9 cellular contexts compared by ENCODE assay signal in genomic region chr17:81418710-81419332, GRCh38. TPM values are rescaled to one million over a fixed set of nuclear protein-coding genes. Genes with fewer than 3 reads are reported as not detected.
DNase-seq lines count a peak whose midpoint lies in the region; ATAC-seq and TF ChIP-seq lines count a peak whose summit lies in the region.
"Had no signal": no experiment of that assay in that cellular context is flagged by ENCODE, and none has a peak within 500 bp of the region (broad histone marks: within the 10 kb centered on the region; RNA-seq: fewer than 3 reads in every experiment).

No MANE protein-coding gene starts in this region.

- CTCF ChIA-PET in GM10248 (lab: Yijun Ruan, JAX), result no interaction called here

- no peaks in the 10 kb centered on the region for H3K9me3 ChIP-seq in RWPE2 (ENCODE audit: severe bottlenecking)

- no peak overlapping the region for H3K4me3 ChIP-seq in GM12864 (ENCODE audit: low read depth, low read length)
- no peak overlapping the region for H3K4me3 ChIP-seq in RWPE2 (ENCODE audit: severe bottlenecking)

- POLR2A ChIA-PET in GM10248 (lab: Yijun Ruan, JAX), result no interaction called here

- H3K36me3 ChIP-seq in RWPE2 (ENCODE audit: low read depth), result no peaks in the 10 kb centered on the region

- intact Hi-C loops in sciatic nerve (cut with DNase I), result no loop called here

- DNase-seq in GM12864 (ENCODE audit: low read depth) (peak; percentile 19), RWPE2 (ENCODE audit: low spot score) (no peak), fibroblast of gingiva (ENCODE audit: low read depth) (peak; percentile 22), sciatic nerve (ENCODE audit: low spot score) (no peak), D341Med (ENCODE audit: low spot score) (no peak), NCI-H524 (lab: John Stamatoyannopoulos, UW) (no peak), GM10248 (ENCODE audit: extremely low spot score) (no peak)
- DNase-seq: GF-D8 had no signal

- TF ChIP-seq CTCF in GM12864 (IDR thresholded peaks at IDR 0.05; ENCODE audit: low read depth, low read length, missing control alignments), result no peak
- no peak for TF ChIP-seq CTCF in RWPE2 (IDR thresholded peaks at IDR 0.05; ENCODE audit: poor library complexity, severe bottlenecking)
- TF ChIP-seq CTCF in GM10248 (IDR thresholded peaks at IDR 0.05; ENCODE audit: control extremely low read depth, extremely low read depth, low read depth, missing control alignments), result no peak

- H3K27ac ChIP-seq in RWPE2 (ENCODE audit: poor library complexity, severe bottlenecking), result peak overlapping the region; percentile 81

- no peaks in the 10 kb centered on the region for H3K27me3 ChIP-seq in RWPE2 (ENCODE audit: insufficient read depth, poor library complexity, severe bottlenecking)

- ATAC-seq in RWPE2 (ENCODE audit: low read depth) (peak; percentile 15), sciatic nerve (peak; percentile 4), GM21723 (IDR thresholded peaks at IDR 0.05; ENCODE audit: unreplicated experiment) (no peak)

- H3K4me1 ChIP-seq in RWPE2 (ENCODE audit: insufficient read depth, poor library complexity, severe bottlenecking), result peaks cover 35% of the 10 kb centered on the region

RNA-seq across cellular contexts. Expression of gene BAHCC1, which starts 23.6 kb away (rescaled TPM):
- total RNA-seq in sciatic nerve, result 47.8 TPM

Comparison
In these comparisons a context has a peak if more than half of its experiments do, and no peak if none do; other contexts are left out.
1. DNase-seq: peak in GM12864 (single experiment) and fibroblast of gingiva (single experiment); none in RWPE2 (single experiment), sciatic nerve (single experiment), D341Med (single experiment), NCI-H524 (0 of 2) and GM10248 (single experiment).